Comparison of ENCODE assay signal across 33 cellular contexts in the genomic region with DNA sequence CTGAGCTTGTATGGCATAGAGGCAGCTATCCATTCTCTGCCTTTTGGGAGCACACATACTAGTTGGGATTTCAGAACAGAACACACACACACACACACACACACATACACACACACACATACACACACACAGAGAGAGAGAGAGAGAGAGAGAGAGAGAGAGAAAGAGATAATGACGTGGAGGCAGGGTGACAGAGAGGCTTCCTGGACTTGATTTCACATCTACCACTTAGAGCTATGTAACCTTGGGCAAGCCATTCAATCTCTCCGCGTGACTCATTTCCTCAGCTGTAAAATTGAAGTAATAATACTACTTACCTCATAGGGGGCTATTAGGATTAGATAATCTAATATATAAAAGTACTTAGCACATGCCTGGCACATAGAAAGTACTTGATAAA. TPM values are rescaled to one million over a fixed set of nuclear protein-coding genes. Genes with fewer than 3 reads are reported as not detected.
DNase-seq lines count a peak whose midpoint lies in the region; ATAC-seq, FAIRE-seq and TF ChIP-seq lines count a peak whose summit lies in the region.
"Had no signal": no experiment of that assay in that cellular context is flagged by ENCODE, and none has a peak within 500 bp of the region (broad histone marks: within the 10 kb centered on the region; RNA-seq: fewer than 3 reads in every experiment).

No MANE protein-coding gene starts in this region.

- no peaks in the 10 kb centered on the region for H4K20me1 ChIP-seq in endothelial cell of umbilical vein (replicated peaks; ENCODE audit: control insufficient read depth, extremely low read depth, insufficient read depth, low read length)

- FAIRE-seq in endothelial cell of umbilical vein (lab: Jason Lieb, UNC) (no peak), islet of Langerhans (lab: Jason Lieb, UNC) (peak; percentile 94)
- FAIRE-seq: H1 had no signal

- H3K9ac ChIP-seq in endothelial cell of umbilical vein (replicated peaks; ENCODE audit: extremely low read depth, insufficient read depth, low read length) = no peak overlapping the region

- peaks cover 5% of the 10 kb centered on the region for H3K9me3 Mint-ChIP-seq in natural killer cell treated with Interleukin-12 subunit alpha and Interleukin-12 subunit beta and Interleukin-15 and Interleukin-18, amount 100 ng/mL, for 72 hours
- H3K9me3 Mint-ChIP-seq in activated T-helper 2 cell treated with anti-CD3 and anti-CD28 coated beads, Interferon-gamma antibody, Interleukin-2, Interleukin-4, amounts not matched to agents 10 μg/mL and 5 μg/mL and 100 μg/mL, durations not matched to agents 14 hours and 24 hours and 36 hours = no peaks in the 10 kb centered on the region
- H3K9me3 Mint-ChIP-seq: activated T-cell treated with anti-CD3 and anti-CD28 coated beads, Interleukin-2, amount 50 U/mL, for 24 hours had no signal

- H3K4me1 ChIP-seq in endothelial cell of umbilical vein (ENCODE audit: control insufficient read depth, extremely low read depth, insufficient read depth, low read length) = no peaks in the 10 kb centered on the region
- H3K4me1 ChIP-seq: BE2C, colonic mucosa, tibial artery had no signal

- no TSS peak for BruUV-seq in endothelial cell of umbilical vein (replicated peaks; lab: Mats Ljungman, UMichigan)

- no peaks in the 10 kb centered on the region for H3K27me3 ChIP-seq in endothelial cell of umbilical vein (ENCODE audit: control insufficient read depth in 2 of 2, insufficient read depth in 2 of 2, low read length in 2 of 2)
- H3K27me3 ChIP-seq: BE2C, colonic mucosa, ovary, tibial artery had no signal

- TF ChIP-seq POLR2A in endothelial cell of umbilical vein (IDR thresholded peaks at IDR 0.05; ENCODE audit: low read depth, low read length) = no peak

- no peaks in the 10 kb centered on the region for H3K36me3 ChIP-seq in endothelial cell of umbilical vein (ENCODE audit: control insufficient read depth in 2 of 2, extremely low read depth in 1 of 2, insufficient read depth in 2 of 2, low read length in 2 of 2)
- H3K36me3 ChIP-seq: BE2C, colonic mucosa, ovary, tibial artery, WERI-Rb-1 had no signal

- intact Hi-C loops in endothelial cell of umbilical vein (cut with micrococcal nuclease) = no loop called here
- intact Hi-C loops in Right ventricle myocardium superior (cut with DNase I) = loop anchor here (10.0 kb wide), 1 partner anchor 253 kb away; no protein-coding TSS in a partner anchor
- intact Hi-C loops in activated T-helper 2 cell treated with anti-CD3 and anti-CD28 coated beads, Interferon-gamma antibody, Interleukin-2, Interleukin-4, amounts not matched to agents 10 μg/mL and 5 μg/mL and 100 μg/mL, durations not matched to agents 14 hours and 24 hours and 36 hours (cut with micrococcal nuclease) = no loop called here

- no peaks in the 10 kb centered on the region for H3K4me1 Mint-ChIP-seq in natural killer cell treated with Interleukin-12 subunit alpha and Interleukin-12 subunit beta and Interleukin-15 and Interleukin-18, amount 100 ng/mL, for 72 hours (ENCODE audit: low read depth in 2 of 2)
- H3K4me1 Mint-ChIP-seq in activated T-helper 2 cell treated with anti-CD3 and anti-CD28 coated beads, Interferon-gamma antibody, Interleukin-2, Interleukin-4, amounts not matched to agents 10 μg/mL and 5 μg/mL and 100 μg/mL, durations not matched to agents 14 hours and 24 hours and 36 hours (ENCODE audit: low read depth) = no peaks in the 10 kb centered on the region
- H3K4me1 Mint-ChIP-seq: activated naive CD8-positive, alpha-beta T cell treated with anti-CD3 and anti-CD28 coated beads, Interleukin-2, amount 50 U/mL, for 24 hours; brain had no signal

- H3K9me3 ChIP-seq in endothelial cell of umbilical vein (replicated peaks; ENCODE audit: control insufficient read depth, insufficient read depth, low read length) = no peaks in the 10 kb centered on the region
- H3K9me3 ChIP-seq: BE2C, colonic mucosa, ovary, tibial artery had no signal

- H3K27ac ChIP-seq in endothelial cell of umbilical vein (ENCODE audit: insufficient read depth, low read depth, low read length) = no peak overlapping the region
- H3K27ac ChIP-seq: colonic mucosa, ovary, tibial artery, WERI-Rb-1 had no signal

- ATAC-seq in natural killer cell treated with Interleukin-12 subunit alpha and Interleukin-12 subunit beta and Interleukin-15 and Interleukin-18, amount 100 ng/mL, for 72 hours = no peak
- no peak for ATAC-seq in Right ventricle myocardium superior (ENCODE audit: poor library complexity)
- ATAC-seq: activated naive CD8-positive, alpha-beta T cell treated with anti-CD3 and anti-CD28 coated beads, Interleukin-2, amount 50 U/mL, for 24 hours; esophagus mucosa had no signal

- no peak overlapping the region for H3K4me3 ChIP-seq in AG10803 (ENCODE audit: low read length)
- no peak overlapping the region for H3K4me3 ChIP-seq in endothelial cell of umbilical vein (replicated peaks in 1 of 3; ENCODE audit: insufficient read depth in 1 of 3, low read depth in 1 of 3, low read length in 3 of 3)
- H3K4me3 ChIP-seq: colonic mucosa, ovary, tibial artery had no signal

- POLR2A ChIA-PET in endothelial cell of umbilical vein (lab: Charles Lee) = no interaction called here

- CTCF ChIA-PET in endothelial cell of umbilical vein (lab: Charles Lee) = no interaction called here

- no peak overlapping the region for H3K4me3 Mint-ChIP-seq in natural killer cell treated with Interleukin-12 subunit alpha and Interleukin-12 subunit beta and Interleukin-15 and Interleukin-18, amount 100 ng/mL, for 72 hours
- no peak overlapping the region for H3K4me3 Mint-ChIP-seq in activated T-helper 2 cell treated with anti-CD3 and anti-CD28 coated beads, Interferon-gamma antibody, Interleukin-2, Interleukin-4, amounts not matched to agents 10 μg/mL and 5 μg/mL and 100 μg/mL, durations not matched to agents 14 hours and 24 hours and 36 hours (ENCODE audit: low read depth)
- H3K4me3 Mint-ChIP-seq: activated naive CD8-positive, alpha-beta T cell treated with anti-CD3 and anti-CD28 coated beads, Interleukin-2, amount 50 U/mL, for 24 hours; activated T-cell treated with anti-CD3 and anti-CD28 coated beads, Interleukin-2, amount 50 U/mL, for 24 hours; brain; CD8-positive, alpha-beta memory T cell; nephron progenitor cell had no signal

- H3K79me2 ChIP-seq in endothelial cell of umbilical vein (ENCODE audit: control insufficient read depth, insufficient read depth, low read length) = no peaks in the 10 kb centered on the region

- DNase-seq in AG10803 (ENCODE audit: low read depth) = peak; percentile 52
- DNase-seq in RPMI7951 (ENCODE audit: low read depth) = peak; percentile 60
- DNase-seq in endothelial cell of umbilical vein (ENCODE audit: low read depth, low spot score) = peak; percentile 41
- DNase-seq in natural killer cell treated with Interleukin-12 subunit alpha and Interleukin-12 subunit beta and Interleukin-15 and Interleukin-18, amount 100 ng/mL, for 72 hours (ENCODE audit: low spot score) = no peak
- no peak for DNase-seq in Right ventricle myocardium superior
- no peak for DNase-seq in activated T-helper 2 cell treated with anti-CD3 and anti-CD28 coated beads, Interferon-gamma antibody, Interleukin-2, Interleukin-4, amounts not matched to agents 10 μg/mL and 5 μg/mL and 100 μg/mL, durations not matched to agents 14 hours and 24 hours and 36 hours (ENCODE audit: low spot score)
- DNase-seq in KG1 (lab: John Stamatoyannopoulos, UW) = no peak
- DNase-seq: activated CD4-positive, alpha-beta T cell treated with anti-CD3 and anti-CD28 coated beads for 48 hours; activated gamma-delta T cell treated with Interleukin-2 at 50 U/mL for 16 hours; activated naive CD8-positive, alpha-beta T cell treated with anti-CD3 and anti-CD28 coated beads, Interleukin-2, amount 50 U/mL, for 24 hours; activated T-cell treated with anti-CD3 and anti-CD28 coated beads, Interleukin-2, amount 50 U/mL, for 24 hours; BE2C; CD8-positive, alpha-beta memory T cell; colonic mucosa; effector CD8-positive, alpha-beta T cell; GF-D8; kidney; MM.1S; NCI-H1417; NCI-H2081; NCI-H2227 treated with DMSO at 0.1 percent for 48 hours; NCI-H748 treated with DMSO at 0.1 percent for 48 hours; nephron progenitor cell; ovary; retina; stimulated activated CD4-positive, alpha-beta T cell treated with anti-CD3 and anti-CD28 coated beads, Interleukin-2, amount 100 ng/mL, for 24 hours; T-helper 9 cell; tibial artery; WERI-Rb-1 had no signal

- H3K27me3 Mint-ChIP-seq in natural killer cell treated with Interleukin-12 subunit alpha and Interleukin-12 subunit beta and Interleukin-15 and Interleukin-18, amount 100 ng/mL, for 72 hours = peaks cover 0 to 5% of the 10 kb centered on the region in 2 donors
- no peaks in the 10 kb centered on the region for H3K27me3 Mint-ChIP-seq in activated T-helper 2 cell treated with anti-CD3 and anti-CD28 coated beads, Interferon-gamma antibody, Interleukin-2, Interleukin-4, amounts not matched to agents 10 μg/mL and 5 μg/mL and 100 μg/mL, durations not matched to agents 14 hours and 24 hours and 36 hours (ENCODE audit: low read depth)
- H3K27me3 Mint-ChIP-seq: activated naive CD8-positive, alpha-beta T cell treated with anti-CD3 and anti-CD28 coated beads, Interleukin-2, amount 50 U/mL, for 24 hours had no signal

- H3K4me2 ChIP-seq in endothelial cell of umbilical vein (ENCODE audit: insufficient read depth, low read length) = no peak overlapping the region

- H2AFZ ChIP-seq in endothelial cell of umbilical vein (ENCODE audit: low read depth, low read length) = no peak overlapping the region

- H3K27ac Mint-ChIP-seq in natural killer cell treated with Interleukin-12 subunit alpha and Interleukin-12 subunit beta and Interleukin-15 and Interleukin-18, amount 100 ng/mL, for 72 hours = no peak overlapping the region
- H3K27ac Mint-ChIP-seq in activated T-helper 2 cell treated with anti-CD3 and anti-CD28 coated beads, Interferon-gamma antibody, Interleukin-2, Interleukin-4, amounts not matched to agents 10 μg/mL and 5 μg/mL and 100 μg/mL, durations not matched to agents 14 hours and 24 hours and 36 hours = no peak overlapping the region
- H3K27ac Mint-ChIP-seq: activated naive CD8-positive, alpha-beta T cell treated with anti-CD3 and anti-CD28 coated beads, Interleukin-2, amount 50 U/mL, for 24 hours; activated T-cell treated with anti-CD3 and anti-CD28 coated beads, Interleukin-2, amount 50 U/mL, for 24 hours; brain; CD8-positive, alpha-beta memory T cell; nephron progenitor cell had no signal

- TF ChIP-seq CTCF in AG10803 (conservative IDR thresholded peaks at IDR 0.05; ENCODE audit: low read length) (no peak), endothelial cell of umbilical vein (IDR thresholded peaks at IDR 0.05; ENCODE audit: extremely low read depth in 1 of 2, insufficient read depth in 1 of 2, low read depth in 1 of 2, low read length in 2 of 2) (no peak)

- H3K9me1 ChIP-seq in endothelial cell of umbilical vein (replicated peaks; ENCODE audit: control insufficient read depth, extremely low read depth, insufficient read depth, low read length) = no peaks in the 10 kb centered on the region

- H3K36me3 Mint-ChIP-seq in natural killer cell treated with Interleukin-12 subunit alpha and Interleukin-12 subunit beta and Interleukin-15 and Interleukin-18, amount 100 ng/mL, for 72 hours = no peaks in the 10 kb centered on the region
- no peaks in the 10 kb centered on the region for H3K36me3 Mint-ChIP-seq in activated T-helper 2 cell treated with anti-CD3 and anti-CD28 coated beads, Interferon-gamma antibody, Interleukin-2, Interleukin-4, amounts not matched to agents 10 μg/mL and 5 μg/mL and 100 μg/mL, durations not matched to agents 14 hours and 24 hours and 36 hours (ENCODE audit: low read depth)
- H3K36me3 Mint-ChIP-seq: brain; CD8-positive, alpha-beta memory T cell had no signal

- dilution Hi-C loops in endothelial cell of umbilical vein (cut with MboI; ENCODE audit: extremely low pct_ligation_motif_present, low sequenced_read_pairs) = no loop called here

RNA-seq across cellular contexts. Expression of a gene that starts 12.3 kb away (rescaled TPM):
- 0.36 and 0.59 TPM in 2 replicates for total RNA-seq in RPMI7951 (2014; rRNA removed; shearing (Covaris generic))
- total RNA-seq in endothelial cell of umbilical vein (not detected in 2 replicates), Right ventricle myocardium superior (0.54 TPM)
- polyA plus RNA-seq in endothelial cell of umbilical vein = 0.05 TPM in 1 of 2 replicates, not detected in the other
- polyA plus RNA-seq in endothelial cell of umbilical vein (2011; cell fraction: cytosol; rRNA removed) = 0.03 TPM in 1 of 2 replicates, not detected in the other
- 0.03 and 0.14 TPM in 2 replicates for polyA plus RNA-seq in endothelial cell of umbilical vein (2011; cell fraction: nucleus; rRNA removed)
- polyA plus RNA-seq in endothelial cell of umbilical vein (2012) = not detected in 2 replicates
- polyA minus RNA-seq in endothelial cell of umbilical vein = not detected in 2 replicates
- not detected for polyA minus RNA-seq in endothelial cell of umbilical vein (2011; cell fraction: cytosol; rRNA and poly(A)+ RNA removed)
- not detected in 2 replicates for polyA minus RNA-seq in endothelial cell of umbilical vein (2011; cell fraction: nucleus; rRNA and poly(A)+ RNA removed)
- total RNA-seq in natural killer cell treated with Interleukin-12 subunit alpha and Interleukin-12 subunit beta and Interleukin-15 and Interleukin-18, amount 100 ng/mL, for 72 hours = not detected
- total RNA-seq in activated T-helper 2 cell treated with anti-CD3 and anti-CD28 coated beads, Interferon-gamma antibody, Interleukin-2, Interleukin-4, amounts not matched to agents 10 μg/mL and 5 μg/mL and 100 μg/mL, durations not matched to agents 14 hours and 24 hours and 36 hours = not detected in 2 replicates
- polyA plus RNA-seq: CD8-positive, alpha-beta memory T cell had no signal

Comparison
In these comparisons a context has a peak if more than half of its experiments do, and no peak if none do; other contexts are left out.
1. DNase-seq: peak in AG10803 (single experiment), RPMI7951 (single experiment) and endothelial cell of umbilical vein (single experiment); none in natural killer cell treated with Interleukin-12 subunit alpha and Interleukin-12 subunit beta and Interleukin-15 and Interleukin-18, amount 100 ng/mL, for 72 hours (single experiment), Right ventricle myocardium superior (single experiment), activated T-helper 2 cell treated with anti-CD3 and anti-CD28 coated beads, Interferon-gamma antibody, Interleukin-2, Interleukin-4, amounts not matched to agents 10 μg/mL and 5 μg/mL and 100 μg/mL, durations not matched to agents 14 hours and 24 hours and 36 hours (single experiment) and KG1 (single experiment).